Comparison of ENCODE assay signal across 11 cellular contexts in genomic region chr7:74483402-74484336, GRCh38. TPM values are rescaled to one million over a fixed set of nuclear protein-coding genes. Genes with fewer than 3 reads are reported as not detected.
A peak's percentile ranks its signal among the peaks of the same experiment; 100 is the strongest.
DNase-seq lines count a peak whose midpoint lies in the region; TF ChIP-seq lines count a peak whose summit lies in the region.
"Had no signal": no experiment of that assay in that cellular context is flagged by ENCODE, and none has a peak within 500 bp of the region (broad histone marks: within the 10 kb centered on the region; RNA-seq: fewer than 3 reads in every experiment).

No MANE protein-coding gene starts in this region.

- H3K27me3 ChIP-seq in MG63, result no peaks in the 10 kb centered on the region
- H3K27me3 ChIP-seq in muscle layer of duodenum (ENCODE audit: low read depth, low read length), result no peaks in the 10 kb centered on the region

- POLR2A ChIA-PET in AG04449 (lab: Yijun Ruan, JAX), result interaction anchor here (0.7 to 0.9 kb wide), 3 partner anchors 24 to 136 kb away, joined by 3 read pairs; no protein-coding TSS in a partner anchor

- no peak overlapping the region for H3K4me3 ChIP-seq in AG04449 (ENCODE audit: low read depth, low read length)
- H3K4me3 ChIP-seq in MG63, result no peak overlapping the region
- H3K4me3 ChIP-seq in muscle layer of duodenum (ENCODE audit: low read depth in 1 of 2, low read length in 2 of 2), result no peak overlapping the region

- H3K27ac ChIP-seq in cingulate gyrus (ENCODE audit: low read depth, low read length) (peak overlapping the region; percentile 75), muscle layer of duodenum (ENCODE audit: low read length) (peak overlapping the region; percentile 49)

- no peak for TF ChIP-seq CTCF in AG04449 (IDR thresholded peaks at IDR 0.05; ENCODE audit: insufficient read depth, low read length, missing control alignments)

- DNase-seq in AG04449 (ENCODE audit: low read depth, low spot score) (peak; percentile 40), MG63 (peak; percentile 37), HPDE6-E6E7 (ENCODE audit: extremely low spot score) (no peak), 8988T (no peak), occipital lobe (lab: John Stamatoyannopoulos, UW) (no peak)
- DNase-seq in stimulated activated CD4-positive, alpha-beta T cell treated with anti-CD3 and anti-CD28 coated beads, Interleukin-12 subunit alpha, Interleukin-12 subunit beta, amount 100 ng/mL, for 4 hours, result no peak
- DNase-seq: CD8-positive, alpha-beta T cell; naive B cell; NCI-H774 had no signal

- H3K36me3 ChIP-seq in MG63 (peaks cover 6% of the 10 kb centered on the region; the same call in 1 of the 2 replicates), muscle layer of duodenum (ENCODE audit: control insufficient read depth in 1 of 2, insufficient read depth in 2 of 2, low read length in 2 of 2) (peaks cover 0 to 4% of the 10 kb centered on the region in 2 donors)

- CTCF ChIA-PET in AG04449 (lab: Yijun Ruan, JAX), result interaction anchor here (1.3 kb wide), 1 partner anchor 34 kb away, joined by 4 read pairs; no protein-coding TSS in a partner anchor

- peaks cover 7 to 28% of the 10 kb centered on the region in 2 donors for H3K4me1 ChIP-seq in muscle layer of duodenum (ENCODE audit: control insufficient read depth in 1 of 2, insufficient read depth in 2 of 2, low read length in 2 of 2)

- no peaks in the 10 kb centered on the region for H3K9me3 ChIP-seq in MG63
- no peaks in the 10 kb centered on the region for H3K9me3 ChIP-seq in muscle layer of duodenum (ENCODE audit: control insufficient read depth in 1 of 2, low read length in 2 of 2)

RNA-seq across cellular contexts. Expression of gene GTF2IRD1, which starts 30.0 kb away (rescaled TPM):
- 9.9 and 12.5 TPM in 2 replicates for total RNA-seq in MG63 (2014; rRNA removed; shearing (Covaris generic); ENCODE audit: low replicate concordance)
- total RNA-seq in occipital lobe, result 16.1 TPM

Comparison
In these comparisons a context has a peak if more than half of its experiments do, and no peak if none do; other contexts are left out.
1. DNase-seq: peak in AG04449 (single experiment) and MG63 (single experiment); none in HPDE6-E6E7 (single experiment), stimulated activated CD4-positive, alpha-beta T cell treated with anti-CD3 and anti-CD28 coated beads, Interleukin-12 subunit alpha, Interleukin-12 subunit beta, amount 100 ng/mL, for 4 hours (single experiment), 8988T (single experiment) and occipital lobe (single experiment).